ENCODE assay signal across 8 cellular contexts in genomic region chr3:185586644-185586964, GRCh38. TPM values are rescaled to one million over a fixed set of nuclear protein-coding genes. Genes with fewer than 3 reads are reported as not detected.
DNase-seq lines count a peak whose midpoint lies in the region; ATAC-seq and TF ChIP-seq lines count a peak whose summit lies in the region.

No MANE protein-coding gene starts in this region.

- no peak for TF ChIP-seq CTCF in AG04450 (IDR thresholded peaks at IDR 0.05; ENCODE audit: low read depth, low read length)
- TF ChIP-seq CTCF in left lung (IDR thresholded peaks at IDR 0.05) = no peak
- no peak for TF ChIP-seq CTCF in thoracic aorta (IDR thresholded peaks at IDR 0.05)

- intact Hi-C loops in left lung (cut with DNase I) = no loop called here

- DNase-seq in AG04450 (ENCODE audit: low read depth, low spot score) (no peak), left lung (no peak), thoracic aorta (ENCODE audit: low spot score) (no peak), NCI-H1930 (lab: John Stamatoyannopoulos, UW) (no peak)
- no peak for DNase-seq in activated effector memory CD4-positive, alpha-beta T cell treated with anti-CD3 and anti-CD28 coated beads, Interleukin-2, amount 50 U/mL, for 16 hours

- H3K4me1 ChIP-seq in left lung (peaks cover 12 to 33% of the 10 kb centered on the region in 2 donors), thoracic aorta (ENCODE audit: control insufficient read depth in 1 of 2, low read depth in 2 of 2) (peaks cover 16 to 37% of the 10 kb centered on the region in 2 donors)

- H3K27me3 ChIP-seq in AG04450 (ENCODE audit: control insufficient read depth, insufficient read depth, low read length) (no peaks in the 10 kb centered on the region), left lung (no peaks in the 10 kb centered on the region), thoracic aorta (replicated peaks; ENCODE audit: insufficient read depth) (no peaks in the 10 kb centered on the region)

- WGBS in adipose tissue, 3 donors = 0 to 2% (median 0%) methylated on average over 8 of the region's 8 CpGs

- POLR2A ChIA-PET in AG04450 (lab: Yijun Ruan, JAX) = interaction anchor here (0.5 to 1.4 kb wide), 8 partner anchors 12 to 522 kb away, joined by 3 to 6 read pairs (median 4); partner anchors contain the start of gene ETV5

- H3K27ac ChIP-seq in AG04450 (ENCODE audit: low read depth, low read length) (peak overlapping the region; percentile 89), adipose tissue (ENCODE audit: low read depth, low read length) (peak overlapping the region; percentile 95), left lung (peak overlapping the region; percentile 95 to 97), thoracic aorta (peak overlapping the region; percentile 83 to 92)

- H3K36me3 ChIP-seq in left lung (peaks cover 0 to 16% of the 10 kb centered on the region in 2 donors), thoracic aorta (no peaks in the 10 kb centered on the region)

- CTCF ChIA-PET in AG04450 (lab: Charles Lee) = interaction anchor here (0.6 to 2.9 kb wide), 6 partner anchors 8 to 233 kb away, joined by 3 to 16 read pairs (median 3); no protein-coding TSS in a partner anchor

- peak; percentile 2 for ATAC-seq in HG03135 (IDR thresholded peaks at IDR 0.05; ENCODE audit: unreplicated experiment)
- ATAC-seq in left lung = no peak
- ATAC-seq in thoracic aorta (ENCODE audit: insufficient number of reproducible peaks, low FRiP score, low read depth) = no peak
- no peak for ATAC-seq in HG02852 (IDR thresholded peaks at IDR 0.05; ENCODE audit: unreplicated experiment)

- H3K9me3 ChIP-seq in AG04450 (ENCODE audit: control insufficient read depth, insufficient read depth, low read length) (no peaks in the 10 kb centered on the region; the same call in 1 of the 2 replicates), left lung (no peaks in the 10 kb centered on the region), thoracic aorta (no peaks in the 10 kb centered on the region)

- H3K4me3 ChIP-seq in AG04450 (ENCODE audit: low read depth, low read length) (peak overlapping the region; percentile 91), left lung (peak overlapping the region; percentile 81 to 91), thoracic aorta (peak overlapping the region; percentile 85)

RNA-seq across cellular contexts. Expression of gene SENP2, which starts 0.5 kb away (rescaled TPM):
- polyA plus RNA-seq in AG04450 (2011; rRNA removed) (18.2 and 28.1 TPM in 2 replicates), adipose tissue (10 to 100 TPM in 2 of 3 donors, 1 to 10 TPM in 1; 7.2 to 26.4 (median 16.0) TPM)
- 9.0 and 17.1 TPM in 2 replicates for polyA minus RNA-seq in AG04450 (2011; rRNA and poly(A)+ RNA removed)
- total RNA-seq in left lung (10 to 100 TPM; 31.6 to 34.0 TPM), thoracic aorta (10 to 100 TPM; 23.2 to 49.0 TPM)

RNA-seq across cellular contexts. Expression of gene LIPH, which starts 34.2 kb away (rescaled TPM):
- polyA plus RNA-seq in AG04450 (2011; rRNA removed) (0.02 and 0.06 TPM in 2 replicates), adipose tissue (1 to 10 TPM in 2 of 3 donors, under 1 TPM in 1; 0.34 to 1.7 (median 1.6) TPM)
- polyA minus RNA-seq in AG04450 (2011; rRNA and poly(A)+ RNA removed) = not detected in 2 replicates
- total RNA-seq in left lung (10 to 100 TPM; 35.6 to 76.0 TPM), thoracic aorta (1 to 10 TPM; 2.0 to 4.5 TPM)

Comparison
In these comparisons a context has a peak if more than half of its experiments do, and no peak if none do; other contexts are left out.
1. RNA of gene LIPH, which starts 34.2 kb away (total RNA-seq): 35.6 to 76.0 TPM in left lung; 2.0 to 4.5 TPM in thoracic aorta; every median in the first group is over 4 times any median in the second.
2. Peak in every context shown above with its lines, with median percentiles within 50 percentile points of each other: H3K27ac ChIP-seq and H3K4me3 ChIP-seq.